Comparison of ENCODE assay signal across 15 cellular contexts in genomic region chr1:44361478-44361877, GRCh38. TPM values are rescaled to one million over a fixed set of nuclear protein-coding genes. Genes with fewer than 3 reads are reported as not detected.
DNase-seq lines count a peak whose midpoint lies in the region; ATAC-seq, FAIRE-seq and TF ChIP-seq lines count a peak whose summit lies in the region.
"Had no signal": no experiment of that assay in that cellular context is flagged by ENCODE, and none has a peak within 500 bp of the region (broad histone marks: within the 10 kb centered on the region; RNA-seq: fewer than 3 reads in every experiment).

No MANE protein-coding gene starts in this region.

- H3K56ac ChIP-seq in H1 (replicated peaks; ENCODE audit: insufficient read length, low read depth, low read length): no peak overlapping the region

- ATAC-seq in HG02798 (IDR thresholded peaks at IDR 0.05; ENCODE audit: poor library complexity, unreplicated experiment): no peak
- ATAC-seq in HG03460 (IDR thresholded peaks at IDR 0.05; ENCODE audit: unreplicated experiment): no peak

- POLR2A ChIA-PET in H1 (lab: Charles Lee; ENCODE audit: partially characterized antibody): interaction anchor here (1.2 kb wide), 1 partner anchor 270 kb away, joined by 3 read pairs; no protein-coding TSS in a partner anchor

- TF ChIP-seq POLR2A in H1 (IDR thresholded peaks at IDR 0.05; ENCODE audit: control extremely low read depth in 1 of 2, low read depth in 2 of 2, low read length in 2 of 2): no peak

- no peaks in the 10 kb centered on the region for H3K9me3 ChIP-seq in Loucy (ENCODE audit: insufficient read depth, low read depth, low read length)
- no peaks in the 10 kb centered on the region for H3K9me3 ChIP-seq in H1 (ENCODE audit: insufficient read depth in 2 of 2, low read depth in 1 of 2, low read length in 1 of 2)
- H3K9me3 ChIP-seq: right atrium auricular region had no signal

- H4K8ac ChIP-seq in H1 (ENCODE audit: extremely low read depth, insufficient read depth, low read length): no peak overlapping the region

- H3K36me3 ChIP-seq in Loucy (ENCODE audit: insufficient read depth, low read length): no peaks in the 10 kb centered on the region
- H3K36me3 ChIP-seq in H1 (ENCODE audit: control insufficient read depth in 2 of 4, insufficient read depth in 4 of 4, low read length in 3 of 4): no peaks in the 10 kb centered on the region
- H3K36me3 ChIP-seq: right atrium auricular region had no signal

- no peaks in the 10 kb centered on the region for H3K79me2 ChIP-seq in Loucy (ENCODE audit: insufficient read depth, low read length)
- H3K79me2 ChIP-seq in H1 (ENCODE audit: control insufficient read depth in 1 of 2, insufficient read depth in 2 of 2, low read length in 2 of 2): no peaks in the 10 kb centered on the region

- H2BK120ac ChIP-seq in H1 (replicated peaks; ENCODE audit: low read depth, low read length): no peak overlapping the region

- no peaks in the 10 kb centered on the region for H4K20me1 ChIP-seq in Loucy (ENCODE audit: insufficient read depth, low read length, poor library complexity, severe bottlenecking)
- H4K20me1 ChIP-seq in H1 (replicated peaks in 1 of 2; ENCODE audit: control insufficient read depth in 1 of 2, insufficient read depth in 2 of 2, low read length in 2 of 2): no peaks in the 10 kb centered on the region

- H3K9me2 ChIP-seq in Loucy (replicated peaks; ENCODE audit: low read depth, low read length): no peaks in the 10 kb centered on the region

- H2BK15ac ChIP-seq in H1 (ENCODE audit: low read length): no peak overlapping the region

- H2AFZ ChIP-seq in Loucy (ENCODE audit: low read length) (no peak overlapping the region), H1 (ENCODE audit: low read length) (no peak overlapping the region)

- H3K4me1 ChIP-seq in Loucy (ENCODE audit: insufficient read depth, low read length, poor library complexity, severe bottlenecking) (no peaks in the 10 kb centered on the region), H1 (replicated peaks in 1 of 4; ENCODE audit: control insufficient read depth in 3 of 4, insufficient read depth in 4 of 4, low read length in 3 of 4) (peaks cover 0 to 5% (median 0%) of the 10 kb centered on the region in 4 experiments; a peak in 4 of 7 replicates)
- H3K4me1 ChIP-seq: right atrium auricular region had no signal

- no peak overlapping the region for H2AK5ac ChIP-seq in H1 (ENCODE audit: low read depth, low read length)

- TF ChIP-seq CTCF in D721Med (IDR thresholded peaks at IDR 0.05; ENCODE audit: insufficient read depth, missing control alignments): peak; percentile 25
- TF ChIP-seq CTCF in Loucy (conservative IDR thresholded peaks at IDR 0.05; ENCODE audit: low read length): peak; percentile 36
- TF ChIP-seq CTCF in H1 (IDR thresholded peaks at IDR 0.05; ENCODE audit: control extremely low read depth in 1 of 3, insufficient read depth in 1 of 3, low read depth in 1 of 3, low read length in 3 of 3): peak in 2 of 3 experiments; percentile 43 to 51; a peak in 3 of 4 replicates

- no peaks in the 10 kb centered on the region for H3F3A ChIP-seq in Loucy (ENCODE audit: low read depth)

- TF ChIP-seq EP300 in H1 (IDR thresholded peaks at IDR 0.05; ENCODE audit: borderline replicate concordance in 1 of 2, low read depth in 2 of 2, low read length in 2 of 2): no peak

- FAIRE-seq in D721Med (lab: Jason Lieb, UNC) (no peak), H1 (lab: Jason Lieb, UNC) (no peak)

- DNase-seq in D721Med (ENCODE audit: insufficient read length, low spot score) (no peak), H1 (ENCODE audit: low read depth in 1 of 2, low spot score in 2 of 2) (no peak), lung microvascular endothelial cell (ENCODE audit: low read depth in 2 of 2) (peak; percentile 7 to 9), kidney tubule cell (ENCODE audit: low spot score) (no peak), ureter (ENCODE audit: low spot score) (no peak)
- DNase-seq: activated CD4-positive, alpha-beta T cell treated with anti-CD3 and anti-CD28 coated beads, Interleukin-2, amount 10 ng/mL, durations not matched to agents 7 days and 5 days; activated effector memory CD4-positive, alpha-beta T cell treated with Interleukin-2 at 50 U/mL for 16 hours; cerebellar nuclear complex; DMS79; NCI-H1105 treated with DMSO at 0.1 percent for 48 hours; substantia nigra had no signal

- CTCF ChIA-PET in H1 (lab: Charles Lee; ENCODE audit: partially characterized antibody): interaction anchor here (0.6 to 9.2 kb wide), 16 partner anchors 10 to 232 kb away, joined by 3 to 49 read pairs (median 4); no protein-coding TSS in a partner anchor

- peak; percentile 27 to 47; a peak in 3 of 4 replicates for TF ChIP-seq RAD21 in H1 (IDR thresholded peaks at IDR 0.05 in 1 of 2, conservative IDR thresholded peaks at IDR 0.05 in 1 of 2; ENCODE audit: low read depth in 2 of 2, low read length in 2 of 2)

- H3K18ac ChIP-seq in H1 (ENCODE audit: extremely low read depth, low read length): no peak overlapping the region

- WGBS in H1 (ENCODE audit: extremely low coverage in 1 of 2, insufficient coverage in 1 of 2, insufficient read length in 1 of 2, insufficient replicate concordance in 2 of 2, low coverage in 1 of 2, low lambda C conversion rate in 2 of 2, missing lambda C conversion rate in 1 of 2), 2 experiments: 76% methylated on average over 4 of the region's 4 CpGs; no CpG with 5 or more reads in 1 of the 2 experiments

- no peak overlapping the region for H3K9ac ChIP-seq in Loucy (ENCODE audit: low read depth, low read length, poor library complexity, severe bottlenecking)
- H3K9ac ChIP-seq in H1 (replicated peaks in 1 of 4; ENCODE audit: extremely low read depth in 1 of 4, low read depth in 3 of 4, low read length in 3 of 4): no peak overlapping the region

- H2BK12ac ChIP-seq in H1 (ENCODE audit: low read depth, low read length): no peak overlapping the region

- H4K5ac ChIP-seq in H1 (ENCODE audit: insufficient read length, low read depth, low read length): no peak overlapping the region

- H3K27me3 ChIP-seq in Loucy (ENCODE audit: insufficient read depth, low read length, poor library complexity, severe bottlenecking) (no peaks in the 10 kb centered on the region), H1 (replicated peaks in 1 of 4; ENCODE audit: control insufficient read depth in 3 of 4, extremely low read depth in 1 of 4, insufficient read depth in 3 of 4, low read length in 3 of 4) (no peaks in the 10 kb centered on the region; a peak in 2 of 7 replicates)
- H3K27me3 ChIP-seq: right atrium auricular region had no signal

- H3K14ac ChIP-seq in H1 (ENCODE audit: insufficient read length): no peak overlapping the region

- no peak overlapping the region for H3K27ac ChIP-seq in H1 (ENCODE audit: low read depth, low read length)
- H3K27ac ChIP-seq: right atrium auricular region had no signal

- H3K23ac ChIP-seq in H1 (ENCODE audit: insufficient read length): no peak overlapping the region

- H2BK20ac ChIP-seq in H1 (ENCODE audit: low read length): no peak overlapping the region

- H3K4me2 ChIP-seq in Loucy (ENCODE audit: low read depth, low read length, poor library complexity, severe bottlenecking) (no peak overlapping the region), H1 (ENCODE audit: insufficient read depth in 1 of 2, low read depth in 2 of 2, low read length in 2 of 2) (no peak overlapping the region)

- no peak overlapping the region for H4K91ac ChIP-seq in H1 (replicated peaks; ENCODE audit: insufficient read length, low read length)

- H3K23me2 ChIP-seq in H1 (ENCODE audit: low read depth, low read length): no peaks in the 10 kb centered on the region

- H3K4me3 ChIP-seq in Loucy (ENCODE audit: low read length, poor library complexity, severe bottlenecking): no peak overlapping the region
- H3K4me3 ChIP-seq in H1 (ENCODE audit: extremely low read depth in 1 of 4, insufficient read depth in 2 of 4, low read depth in 3 of 4, low read length in 4 of 4): no peak overlapping the region
- H3K4me3 ChIP-seq: right atrium auricular region had no signal

- H2BK5ac ChIP-seq in H1 (ENCODE audit: low read depth, low read length): no peak overlapping the region

- no peak overlapping the region for H3K4ac ChIP-seq in H1 (replicated peaks; ENCODE audit: insufficient read length, low read depth, low read length)

- no peaks in the 10 kb centered on the region for H3K79me1 ChIP-seq in H1 (ENCODE audit: low read depth, low read length)

TF ChIP-seq in H1, 55 proteins besides CTCF, POLR2A, EP300 and RAD21:
- TF ChIP-seq POLR2AphosphoS5 (IDR thresholded peaks at IDR 0.05; ENCODE audit: low read depth, low read length) (no peak), EZH2 (IDR thresholded peaks at IDR 0.05; ENCODE audit: low read depth, low read length, severe bottlenecking) (no peak), ASH2L (IDR thresholded peaks at IDR 0.05; ENCODE audit: low read length) (no peak), NRF1 (IDR thresholded peaks at IDR 0.05; ENCODE audit: low read depth, low read length) (no peak), RNF2 (IDR thresholded peaks at IDR 0.05; ENCODE audit: borderline replicate concordance, low read depth, low read length, missing control alignments, poor library complexity, severe bottlenecking) (no peak), SP2 (IDR thresholded peaks at IDR 0.05; ENCODE audit: low read length) (no peak), FOSL1 (IDR thresholded peaks at IDR 0.05; ENCODE audit: insufficient read depth, low read depth, low read length) (no peak), BACH1 (IDR thresholded peaks at IDR 0.05; ENCODE audit: low read length) (no peak)

RNA-seq across cellular contexts. Expression of gene ERI3, which starts 6.4 kb away (rescaled TPM):
- 81.1 and 85.7 TPM in 2 replicates for total RNA-seq in H1 (2021; fragmentation: NEBNext Ultra II Directional; extraction: Animal tissue kit (Norgen Biotek cat#: 25700))
- 199 and 221 TPM in 2 replicates for polyA plus RNA-seq in H1 (2011; rRNA removed)
- polyA plus RNA-seq in H1 (2011; cell fraction: cytosol; rRNA removed): 121 TPM
- polyA plus RNA-seq in H1 (2011; cell fraction: nucleus; rRNA removed): 108 TPM
- 68.3 to 112 TPM (median 99.9 TPM) in 4 replicates for polyA plus RNA-seq in H1 (2012, experiment 1 of 2)
- polyA plus RNA-seq in H1 (2012, experiment 2 of 2): 126 TPM
- polyA plus RNA-seq in H1 (2013, experiment 1 of 2): 54.4 TPM
- 55.8 TPM for polyA plus RNA-seq in H1 (2013, experiment 2 of 2)
- 69.3 and 79.6 TPM in 2 replicates for polyA minus RNA-seq in H1 (2011; rRNA and poly(A)+ RNA removed)
- 70.6 TPM for polyA minus RNA-seq in H1 (2011; cell fraction: cytosol; rRNA and poly(A)+ RNA removed)
- 49.2 TPM for polyA minus RNA-seq in H1 (2011; cell fraction: nucleus; rRNA and poly(A)+ RNA removed)
- total RNA-seq in lung microvascular endothelial cell: 28.8 and 31.9 TPM in 2 replicates
- total RNA-seq in ureter: 60.9 TPM

RNA-seq across cellular contexts. Expression of gene RNF220, which starts 43.6 kb away (rescaled TPM):
- 123 and 127 TPM in 2 replicates for total RNA-seq in H1 (2021; fragmentation: NEBNext Ultra II Directional; extraction: Animal tissue kit (Norgen Biotek cat#: 25700))
- polyA plus RNA-seq in H1 (2011; rRNA removed): 160 and 165 TPM in 2 replicates
- 144 TPM for polyA plus RNA-seq in H1 (2011; cell fraction: cytosol; rRNA removed)
- 173 TPM for polyA plus RNA-seq in H1 (2011; cell fraction: nucleus; rRNA removed)
- 101 to 164 TPM (median 152 TPM) in 4 replicates for polyA plus RNA-seq in H1 (2012, experiment 1 of 2)
- 105 TPM for polyA plus RNA-seq in H1 (2012, experiment 2 of 2)
- polyA plus RNA-seq in H1 (2013, experiment 1 of 2): 93.4 TPM
- polyA plus RNA-seq in H1 (2013, experiment 2 of 2): 89.5 TPM
- polyA minus RNA-seq in H1 (2011; rRNA and poly(A)+ RNA removed): 86.4 and 97.4 TPM in 2 replicates
- polyA minus RNA-seq in H1 (2011; cell fraction: cytosol; rRNA and poly(A)+ RNA removed): 44.8 TPM
- 86.8 TPM for polyA minus RNA-seq in H1 (2011; cell fraction: nucleus; rRNA and poly(A)+ RNA removed)
- total RNA-seq in lung microvascular endothelial cell (34.0 and 53.6 TPM in 2 replicates), ureter (62.2 TPM)

Comparison
In these comparisons a context has a peak if more than half of its experiments do, and no peak if none do; other contexts are left out.
1. DNase-seq: peak in lung microvascular endothelial cell (2 of 2); none in D721Med (single experiment), H1 (0 of 2), kidney tubule cell (single experiment) and ureter (single experiment).
2. Peak in every context shown above with its lines, with median percentiles within 50 percentile points of each other: CTCF ChIP-seq.